33 cellular contexts compared by ENCODE assay signal in genomic region chr9:37399336-37399735, GRCh38.
"Had no signal": no experiment of that assay in that cellular context is flagged by ENCODE, and none has a peak within 500 bp of the region (broad histone marks: within the 10 kb centered on the region; RNA-seq: fewer than 3 reads in every experiment).

No MANE protein-coding gene starts in this region.

- FAIRE-seq: astrocyte, kidney, TTC549 had no signal

- H3K4me3 ChIP-seq: gastroesophageal sphincter, hepatocyte, ovary, skin epidermis, suprapubic skin, tibial artery had no signal

- H3K27ac ChIP-seq: gastroesophageal sphincter, hepatocyte, neutrophil, ovary, skin epidermis, suprapubic skin, tibial artery, WERI-Rb-1 had no signal

- H3K9me3 Mint-ChIP-seq: activated CD4-positive, alpha-beta memory T cell treated with anti-CD3 and anti-CD28 coated beads for 36 hours; activated CD4-positive, alpha-beta T cell treated with anti-CD3 and anti-CD28 coated beads, Interleukin-2, amount 10 ng/mL, durations not matched to agents 24 days and 14 days; activated naive CD4-positive, alpha-beta T cell treated with anti-CD3 and anti-CD28 coated beads for 36 hours; activated naive CD8-positive, alpha-beta T cell treated with anti-CD3 and anti-CD28 coated beads, Interleukin-2, amount 10 ng/mL, durations not matched to agents 7 days and 5 days; activated T-helper 1 cell treated with anti-CD3 and anti-CD28 coated beads, Interleukin-12 subunit alpha, Interleukin-12 subunit beta, Interleukin-2, Interleukin-4 antibody, amounts not matched to agents 30 ng/mL and 10 ng/mL and 1 ng/mL, durations not matched to agents 14 hours and 24 hours and 36 hours; effector memory CD8-positive, alpha-beta T cell; nephron progenitor cell had no signal

- H3K4me2 ChIP-seq: hepatocyte had no signal

- H3K79me2 ChIP-seq: hepatocyte had no signal

- H3K36me3 ChIP-seq: gastroesophageal sphincter, neutrophil, ovary, suprapubic skin, tibial artery, WERI-Rb-1 had no signal

- H3K4me1 ChIP-seq: gastroesophageal sphincter, suprapubic skin, tibial artery had no signal

- H3K9me3 ChIP-seq: gastroesophageal sphincter, neutrophil, ovary, suprapubic skin, tibial artery had no signal

- DNase-seq: activated CD4-positive, alpha-beta memory T cell treated with anti-CD3 and anti-CD28 coated beads for 36 hours; activated CD4-positive, alpha-beta T cell treated with anti-CD3 and anti-CD28 coated beads, Interleukin-2, amount 10 ng/mL, durations not matched to agents 24 days and 14 days; activated CD4-positive, CD25-positive, alpha-beta regulatory T cell treated with anti-CD3 and anti-CD28 coated beads, Interleukin-2, amount 50 U/mL, for 72 hours; activated CD8-positive, alpha-beta memory T cell treated with anti-CD3 and anti-CD28 coated beads, Interleukin-2, amount 50 U/mL, for 4 hours; activated effector memory CD4-positive, alpha-beta T cell treated with anti-CD3 and anti-CD28 coated beads, Interleukin-2, amount 50 U/mL, for 16 hours; activated naive CD4-positive, alpha-beta T cell treated with anti-CD3 and anti-CD28 coated beads for 36 hours; activated naive CD8-positive, alpha-beta T cell treated with anti-CD3 and anti-CD28 coated beads, Interleukin-2, amount 10 ng/mL, durations not matched to agents 7 days and 5 days; activated T-cell treated with anti-CD3 and anti-CD28 coated beads, Interleukin-2, amount 50 U/mL, for 1 hour; amniotic stem cell; caudate nucleus; cortex of kidney; effector memory CD8-positive, alpha-beta T cell; erythroblast; kidney; left colon; mammary epithelial cell; nephron progenitor cell; ovary; stimulated activated CD4-positive, alpha-beta T cell treated with anti-CD3 and anti-CD28 coated beads, Interleukin-12 subunit alpha, Interleukin-12 subunit beta, amount 100 ng/mL, for 4 hours; stimulated activated CD4-positive, alpha-beta T cell treated with anti-CD3 and anti-CD28 coated beads, Interleukin-4, amount 100 ng/mL, for 1 hour; T-helper 9 cell; tibial artery; WERI-Rb-1 had no signal

- H3K27ac Mint-ChIP-seq: activated CD4-positive, alpha-beta memory T cell treated with anti-CD3 and anti-CD28 coated beads for 36 hours; activated CD4-positive, alpha-beta T cell treated with anti-CD3 and anti-CD28 coated beads, Interleukin-2, amount 10 ng/mL, durations not matched to agents 24 days and 14 days; activated naive CD4-positive, alpha-beta T cell treated with anti-CD3 and anti-CD28 coated beads for 36 hours; activated naive CD8-positive, alpha-beta T cell treated with anti-CD3 and anti-CD28 coated beads, Interleukin-2, amount 10 ng/mL, durations not matched to agents 7 days and 5 days; activated T-helper 1 cell treated with anti-CD3 and anti-CD28 coated beads, Interleukin-12 subunit alpha, Interleukin-12 subunit beta, Interleukin-2, Interleukin-4 antibody, amounts not matched to agents 30 ng/mL and 10 ng/mL and 1 ng/mL, durations not matched to agents 14 hours and 24 hours and 36 hours; effector memory CD8-positive, alpha-beta T cell; nephron progenitor cell; progenitor cell of endocrine pancreas had no signal

- H3K27me3 Mint-ChIP-seq: activated CD4-positive, alpha-beta memory T cell treated with anti-CD3 and anti-CD28 coated beads for 36 hours had no signal

- H3K4me1 Mint-ChIP-seq: activated CD4-positive, alpha-beta T cell treated with anti-CD3 and anti-CD28 coated beads, Interleukin-2, amount 10 ng/mL, durations not matched to agents 24 days and 14 days; activated naive CD8-positive, alpha-beta T cell treated with anti-CD3 and anti-CD28 coated beads, Interleukin-2, amount 10 ng/mL, durations not matched to agents 7 days and 5 days; nephron progenitor cell had no signal

- ATAC-seq: effector memory CD8-positive, alpha-beta T cell; gastroesophageal sphincter; left colon; sciatic nerve had no signal

- H2AFZ ChIP-seq: hepatocyte had no signal

- H3K4me3 Mint-ChIP-seq: activated CD4-positive, alpha-beta memory T cell treated with anti-CD3 and anti-CD28 coated beads for 36 hours; activated CD4-positive, alpha-beta T cell treated with anti-CD3 and anti-CD28 coated beads, Interleukin-2, amount 10 ng/mL, durations not matched to agents 24 days and 14 days; activated naive CD4-positive, alpha-beta T cell treated with anti-CD3 and anti-CD28 coated beads for 36 hours; activated naive CD8-positive, alpha-beta T cell treated with anti-CD3 and anti-CD28 coated beads, Interleukin-2, amount 10 ng/mL, durations not matched to agents 7 days and 5 days; activated T-helper 1 cell treated with anti-CD3 and anti-CD28 coated beads, Interleukin-12 subunit alpha, Interleukin-12 subunit beta, Interleukin-2, Interleukin-4 antibody, amounts not matched to agents 30 ng/mL and 10 ng/mL and 1 ng/mL, durations not matched to agents 14 hours and 24 hours and 36 hours; effector memory CD8-positive, alpha-beta T cell; nephron progenitor cell had no signal

- H3K27me3 ChIP-seq: gastroesophageal sphincter, hepatocyte, neutrophil, ovary, suprapubic skin, tibial artery had no signal
